In genomic region chr6:82249381-82250253, GRCh38 we compare ENCODE assay signal across 27 cellular contexts. TPM values are rescaled to one million over a fixed set of nuclear protein-coding genes. Genes with fewer than 3 reads are reported as not detected.
DNase-seq lines count a peak whose midpoint lies in the region; ATAC-seq and TF ChIP-seq lines count a peak whose summit lies in the region.
"Had no signal": no experiment of that assay in that cellular context is flagged by ENCODE, and none has a peak within 500 bp of the region (broad histone marks: within the 10 kb centered on the region; RNA-seq: fewer than 3 reads in every experiment).

No MANE protein-coding gene starts in this region.

- H4K20me1 ChIP-seq in HCT116 (ENCODE audit: insufficient read depth): no peaks in the 10 kb centered on the region
- H4K20me1 ChIP-seq in MM.1S (ENCODE audit: insufficient read depth, low read length): no peaks in the 10 kb centered on the region
- H4K20me1 ChIP-seq: BLaER1 had no signal

- no peak for DNase-seq in HCT116 (ENCODE audit: low read depth, low spot score)
- DNase-seq in esophagus squamous epithelium (lab: John Stamatoyannopoulos, UW): no peak
- no peak for DNase-seq in stimulated activated effector memory CD8-positive, alpha-beta T cell treated with anti-CD3 and anti-CD28 coated beads, Interleukin-12 subunit alpha, Interleukin-12 subunit beta, amount 100 ng/mL, for 72 hours (ENCODE audit: low spot score in 2 of 2)
- DNase-seq in Peyer's patch: no peak
- no peak for DNase-seq in MM.1S
- no peak for DNase-seq in epidermal melanocyte (ENCODE audit: insufficient read length, low spot score)
- DNase-seq: activated CD4-positive, alpha-beta T cell treated with anti-CD3 and anti-CD28 coated beads for 4 hours; gastrocnemius medialis; H7; MV-4-11; NCI-H1436 treated with DMSO at 0.1 percent for 48 hours; NCI-H345; NCI-H69; retina; stimulated activated CD4-positive, alpha-beta T cell treated with anti-CD3 and anti-CD28 coated beads, Interleukin-1b, Interleukin-23, amount 100 ng/mL, for 48 hours; stimulated activated naive CD8-positive, alpha-beta T cell treated with anti-CD3 and anti-CD28 coated beads, Interleukin-15, Interleukin-2, amounts not matched to agents 100 U/mL and 50 U/mL, for 24 hours; uterus; WERI-Rb-1 had no signal

- POLR2A ChIA-PET in HCT116 (lab: Charles Lee): interaction anchor here (0.7 kb wide), 1 partner anchor 806 kb away, joined by 3 read pairs; no protein-coding TSS in a partner anchor

- H3K27ac ChIP-seq in HCT116 (ENCODE audit: low read depth, low read length) (no peak overlapping the region), esophagus squamous epithelium (peak overlapping the region in 3 of 4 donors; percentile 92 to 97 (median 93)), Peyer's patch (no peak overlapping the region), MM.1S (ENCODE audit: low read length) (no peak overlapping the region)
- H3K27ac ChIP-seq: BLaER1, parathyroid adenoma had no signal

- H3K4me1 Mint-ChIP-seq in activated T-helper 17 cell treated with anti-CD3 and anti-CD28 coated beads, Interleukin-2, amount 50 U/mL, for 72 hours: peaks cover 12% of the 10 kb centered on the region
- H3K4me1 Mint-ChIP-seq in stimulated activated effector memory CD8-positive, alpha-beta T cell treated with anti-CD3 and anti-CD28 coated beads, Interleukin-12 subunit alpha, Interleukin-12 subunit beta, amount 100 ng/mL, for 72 hours: peaks cover 31% of the 10 kb centered on the region

- H3F3A ChIP-seq in MM.1S (ENCODE audit: insufficient read depth, low read length): peaks cover 4% of the 10 kb centered on the region; the same call in 1 of the 2 replicates

- H3K27ac Mint-ChIP-seq in activated T-helper 17 cell treated with anti-CD3 and anti-CD28 coated beads, Interleukin-2, amount 50 U/mL, for 72 hours: peak overlapping the region; percentile 22
- H3K27ac Mint-ChIP-seq in stimulated activated effector memory CD8-positive, alpha-beta T cell treated with anti-CD3 and anti-CD28 coated beads, Interleukin-12 subunit alpha, Interleukin-12 subunit beta, amount 100 ng/mL, for 72 hours: peak overlapping the region; percentile 98
- H3K27ac Mint-ChIP-seq: activated naive CD4-positive, alpha-beta T cell treated with anti-CD3 and anti-CD28 coated beads, Interleukin-2, amount 50 U/mL, for 24 hours had no signal

- no peaks in the 10 kb centered on the region for H3K27me3 ChIP-seq in HCT116 (ENCODE audit: insufficient read depth, low read length)
- H3K27me3 ChIP-seq in esophagus squamous epithelium: no peaks in the 10 kb centered on the region
- no peaks in the 10 kb centered on the region for H3K27me3 ChIP-seq in Peyer's patch
- H3K27me3 ChIP-seq in MM.1S (replicated peaks; ENCODE audit: insufficient read depth, low read length): no peaks in the 10 kb centered on the region
- H3K27me3 ChIP-seq: BLaER1, gastrocnemius medialis, uterus had no signal

- no TSS peak for BruUV-seq in HCT116 (replicated peaks; lab: Mats Ljungman, UMichigan)

- peaks cover 17% of the 10 kb centered on the region for H3K36me3 Mint-ChIP-seq in activated T-helper 17 cell treated with anti-CD3 and anti-CD28 coated beads, Interleukin-2, amount 50 U/mL, for 72 hours (ENCODE audit: low read depth)
- H3K36me3 Mint-ChIP-seq in stimulated activated effector memory CD8-positive, alpha-beta T cell treated with anti-CD3 and anti-CD28 coated beads, Interleukin-12 subunit alpha, Interleukin-12 subunit beta, amount 100 ng/mL, for 72 hours: peaks cover 21% of the 10 kb centered on the region

- no peak overlapping the region for H3K4me3 Mint-ChIP-seq in activated T-helper 17 cell treated with anti-CD3 and anti-CD28 coated beads, Interleukin-2, amount 50 U/mL, for 72 hours
- peak overlapping the region; percentile 88 for H3K4me3 Mint-ChIP-seq in stimulated activated effector memory CD8-positive, alpha-beta T cell treated with anti-CD3 and anti-CD28 coated beads, Interleukin-12 subunit alpha, Interleukin-12 subunit beta, amount 100 ng/mL, for 72 hours
- H3K4me3 Mint-ChIP-seq: dendritic cell treated with granulocyte-macrophage colony-stimulating factor and Interleukin-4, amounts not matched to agents 40 ng/mL and 50 ng/mL, for 4 days had no signal

- ATAC-seq in HCT116: no peak
- ATAC-seq in activated T-helper 17 cell treated with anti-CD3 and anti-CD28 coated beads, Interleukin-2, amount 50 U/mL, for 72 hours (replicated peaks): no peak
- ATAC-seq in stimulated activated effector memory CD8-positive, alpha-beta T cell treated with anti-CD3 and anti-CD28 coated beads, Interleukin-12 subunit alpha, Interleukin-12 subunit beta, amount 100 ng/mL, for 72 hours: no peak
- ATAC-seq: gastrocnemius medialis; stimulated activated naive CD8-positive, alpha-beta T cell treated with anti-CD3 and anti-CD28 coated beads, Interleukin-15, Interleukin-2, amounts not matched to agents 100 U/mL and 50 U/mL, for 24 hours had no signal

- no peaks in the 10 kb centered on the region for H3K27me3 Mint-ChIP-seq in activated T-helper 17 cell treated with anti-CD3 and anti-CD28 coated beads, Interleukin-2, amount 50 U/mL, for 72 hours
- H3K27me3 Mint-ChIP-seq: activated naive CD4-positive, alpha-beta T cell treated with anti-CD3 and anti-CD28 coated beads, Interleukin-2, amount 50 U/mL, for 24 hours; central memory CD8-positive, alpha-beta T cell; dendritic cell treated with granulocyte-macrophage colony-stimulating factor and Interleukin-4, amounts not matched to agents 40 ng/mL and 50 ng/mL, for 4 days had no signal

- CTCF ChIA-PET in HCT116 (lab: Charles Lee): interaction anchor here (1.4 to 2.3 kb wide), 2 partner anchors 7 to 817 kb away, joined by 3 to 18 read pairs; partner anchors contain the start of genes DOP1A and UBE3D

- no peaks in the 10 kb centered on the region for H3K36me3 ChIP-seq in HCT116 (ENCODE audit: control insufficient read depth in 1 of 2, insufficient read depth in 2 of 2, low read length in 2 of 2)
- H3K36me3 ChIP-seq in esophagus squamous epithelium: no peaks in the 10 kb centered on the region
- H3K36me3 ChIP-seq in Peyer's patch: no peaks in the 10 kb centered on the region
- 0 out of 2 replicates have a peak, but pooled peaks cover 3% of the 10 kb centered on the region for H3K36me3 ChIP-seq in MM.1S (replicated peaks; ENCODE audit: insufficient read depth, low read length)
- H3K36me3 ChIP-seq: BLaER1, gastrocnemius medialis, thoracic aorta, uterus, WERI-Rb-1 had no signal

- peak overlapping the region; percentile 51 for H2AFZ ChIP-seq in HCT116 (ENCODE audit: low read depth, low read length, poor library complexity, severe bottlenecking)
- H2AFZ ChIP-seq in MM.1S (ENCODE audit: low read length): no peak overlapping the region

- no peaks in the 10 kb centered on the region for H3K9me3 ChIP-seq in HCT116 (ENCODE audit: control insufficient read depth in 1 of 2, insufficient read depth in 1 of 2, low read depth in 1 of 2, low read length in 2 of 2)
- H3K9me3 ChIP-seq in esophagus squamous epithelium: no peaks in the 10 kb centered on the region
- no peaks in the 10 kb centered on the region for H3K9me3 ChIP-seq in Peyer's patch
- H3K9me3 ChIP-seq in MM.1S (replicated peaks; ENCODE audit: insufficient read depth, low read length): no peaks in the 10 kb centered on the region
- H3K9me3 ChIP-seq: BLaER1, gastrocnemius medialis, thoracic aorta, uterus had no signal

- H3K79me2 ChIP-seq in HCT116 (ENCODE audit: insufficient read depth, low read length) (peaks cover 29% of the 10 kb centered on the region), MM.1S (ENCODE audit: low read length) (peaks cover 30% of the 10 kb centered on the region)

- no peak for TF ChIP-seq CTCF in HCT116 (IDR thresholded peaks at IDR 0.05 in 2 of 3, conservative IDR thresholded peaks at IDR 0.05 in 1 of 3; ENCODE audit: borderline replicate concordance in 1 of 3, insufficient read depth in 1 of 3, low read depth in 2 of 3, low read length in 2 of 3)
- no peak for TF ChIP-seq CTCF in esophagus squamous epithelium (IDR thresholded peaks at IDR 0.05)
- TF ChIP-seq CTCF in Peyer's patch (IDR thresholded peaks at IDR 0.05): no peak
- TF ChIP-seq CTCF in MM.1S (IDR thresholded peaks at IDR 0.05; ENCODE audit: low read length): no peak

- WGBS in esophagus squamous epithelium, 2 donors: 65 to 69% methylated on average over 12 of the region's 12 CpGs

- H3K4me2 ChIP-seq in HCT116 (ENCODE audit: low read length) (no peak overlapping the region), MM.1S (ENCODE audit: low read depth, low read length) (no peak overlapping the region)
- H3K4me2 ChIP-seq: BLaER1 had no signal

- peaks cover 14 to 27% of the 10 kb centered on the region in 2 experiments for H3K4me1 ChIP-seq in HCT116 (ENCODE audit: control insufficient read depth in 1 of 2, insufficient read depth in 2 of 2, low read length in 2 of 2)
- H3K4me1 ChIP-seq in esophagus squamous epithelium: peaks cover 0 to 39% (median 27%) of the 10 kb centered on the region in 3 donors
- H3K4me1 ChIP-seq in Peyer's patch: peaks cover 0 to 15% (median 2%) of the 10 kb centered on the region in 4 donors
- peaks cover 12% of the 10 kb centered on the region; the same call in 1 of the 2 replicates for H3K4me1 ChIP-seq in MM.1S (ENCODE audit: low read length)
- H3K4me1 ChIP-seq: uterus had no signal

- TF ChIP-seq RAD21 in HCT116 (IDR thresholded peaks at IDR 0.05; ENCODE audit: low read depth): no peak

- H3K4me3 ChIP-seq in HCT116 (replicated peaks in 1 of 2; ENCODE audit: low read depth in 1 of 2, low read length in 2 of 2) (no peak overlapping the region), esophagus squamous epithelium (no peak overlapping the region), Peyer's patch (no peak overlapping the region), MM.1S (ENCODE audit: low read length) (no peak overlapping the region)
- H3K4me3 ChIP-seq: BLaER1, gastrocnemius medialis, uterus had no signal

- no peaks in the 10 kb centered on the region for H3K9me3 Mint-ChIP-seq in activated T-helper 17 cell treated with anti-CD3 and anti-CD28 coated beads, Interleukin-2, amount 50 U/mL, for 72 hours
- H3K9me3 Mint-ChIP-seq in stimulated activated effector memory CD8-positive, alpha-beta T cell treated with anti-CD3 and anti-CD28 coated beads, Interleukin-12 subunit alpha, Interleukin-12 subunit beta, amount 100 ng/mL, for 72 hours: no peaks in the 10 kb centered on the region
- H3K9me3 Mint-ChIP-seq: activated naive CD4-positive, alpha-beta T cell treated with anti-CD3 and anti-CD28 coated beads, Interleukin-2, amount 50 U/mL, for 24 hours; activated T-helper 2 cell treated with anti-CD3 and anti-CD28 coated beads, Interferon-gamma antibody, Interleukin-2, Interleukin-4, amounts not matched to agents 10 μg/mL and 5 μg/mL and 100 μg/mL, durations not matched to agents 14 hours and 24 hours and 36 hours; central memory CD8-positive, alpha-beta T cell; dendritic cell treated with granulocyte-macrophage colony-stimulating factor and Interleukin-4, amounts not matched to agents 40 ng/mL and 50 ng/mL, for 4 days; neural crest cell had no signal

- RAD21 ChIA-PET in HCT116 (lab: Charles Lee; ENCODE audit: low non-redundant PET in 1 of 2, low total read pairs in 2 of 2, uncharacterized antibody in 2 of 2, unreplicated experiment in 2 of 2): no interaction called here

- intact Hi-C loops in HCT116 (cut with micrococcal nuclease) (loop anchor here (5.0 kb wide), 2 partner anchors 968 to 1263 kb away; partner anchors contain the start of gene PRSS35), esophagus squamous epithelium (cut with DNase I) (loop anchor here (5.0 kb wide), 1 partner anchor 808 kb away; no protein-coding TSS in a partner anchor)

- H3K9me2 ChIP-seq in HCT116 (ENCODE audit: insufficient read depth) (no peaks in the 10 kb centered on the region), MM.1S (replicated peaks; ENCODE audit: insufficient read depth, low read length) (no peaks in the 10 kb centered on the region)

- TF ChIP-seq POLR2A in HCT116 (IDR thresholded peaks at IDR 0.05; ENCODE audit: borderline replicate concordance, extremely low read depth, insufficient read depth, insufficient read length): no peak
- TF ChIP-seq POLR2A in esophagus squamous epithelium (IDR thresholded peaks at IDR 0.05): no peak
- no peak for TF ChIP-seq POLR2A in Peyer's patch (IDR thresholded peaks at IDR 0.05)

- H3K9ac ChIP-seq in HCT116 (ENCODE audit: low read length) (no peak overlapping the region), MM.1S (ENCODE audit: low read length) (no peak overlapping the region)
- H3K9ac ChIP-seq: BLaER1, parathyroid adenoma had no signal

RNA-seq across cellular contexts. Expression of gene IBTK, which starts 2.1 kb away (rescaled TPM):
- total RNA-seq in HCT116 (2021; ENCODE audit: unreplicated experiment): 36.6 TPM
- polyA plus RNA-seq in HCT116 (2012): 13.4 and 13.7 TPM in 2 replicates
- 10 to 100 TPM; 19.5 to 23.5 TPM for total RNA-seq in activated T-helper 17 cell treated with anti-CD3 and anti-CD28 coated beads, Interleukin-2, amount 50 U/mL, for 72 hours
- total RNA-seq in esophagus squamous epithelium: 10 to 100 TPM; 15.0 to 33.5 (median 27.0) TPM
- total RNA-seq in Peyer's patch: 10 to 100 TPM; 30.3 to 45.2 (median 35.9) TPM

Comparison
In these comparisons a context has a peak if more than half of its experiments do, and no peak if none do; other contexts are left out.
1. H3K27ac ChIP-seq: peak in esophagus squamous epithelium (3 of 4); none in HCT116 (single experiment), Peyer's patch (0 of 4) and MM.1S (single experiment).